8 cellular contexts compared by ENCODE assay signal in the genomic region with DNA sequence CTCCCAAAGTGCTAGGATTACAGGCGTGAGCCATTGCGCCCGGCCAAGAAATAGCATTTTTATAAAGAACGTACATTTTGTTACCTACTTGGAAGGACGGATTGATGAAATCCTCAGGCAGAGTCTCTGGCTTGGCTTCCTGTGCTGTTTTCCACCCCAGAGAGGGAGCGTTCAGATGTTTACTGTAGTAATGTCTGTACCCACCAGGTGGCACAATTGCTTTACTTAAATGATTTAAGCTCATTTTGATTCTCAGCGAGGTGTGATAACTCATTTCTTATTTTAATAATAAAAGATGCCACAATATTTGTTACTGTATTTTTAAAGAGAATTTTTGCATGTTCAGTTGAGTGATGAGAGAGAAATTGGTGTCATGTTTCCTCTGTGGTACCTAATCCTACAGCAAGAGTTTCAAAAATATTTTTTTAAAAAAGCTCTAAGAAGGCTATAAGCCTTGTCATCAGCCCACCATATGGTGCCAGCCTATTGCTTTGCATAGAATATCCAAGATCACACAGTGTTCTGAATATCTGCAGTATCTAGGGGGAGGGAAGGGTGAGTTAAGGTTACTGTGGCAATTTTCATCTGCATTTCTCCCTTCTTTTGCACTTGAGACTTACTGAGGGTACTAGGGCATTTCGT.
A peak's percentile ranks its signal among the peaks of the same experiment; 100 is the strongest.
DNase-seq lines count a peak whose midpoint lies in the region; ATAC-seq, FAIRE-seq and TF ChIP-seq lines count a peak whose summit lies in the region.

No MANE protein-coding gene starts in this region.

- H3K79me2 ChIP-seq in neural cell (replicated peaks; ENCODE audit: insufficient read depth, low read length): no peaks in the 10 kb centered on the region

- no peak overlapping the region for H3K4me2 ChIP-seq in neural cell (ENCODE audit: low read length)

- no peaks in the 10 kb centered on the region for H4K20me1 ChIP-seq in neural cell (ENCODE audit: insufficient read depth)

- intact Hi-C loops in testis (cut with DNase I; ENCODE audit: low total_unique reads): loop anchor here (10.0 kb wide), 1 partner anchor 220 kb away; no protein-coding TSS in a partner anchor

- H3K27ac ChIP-seq in neural cell (ENCODE audit: low read length): no peak overlapping the region
- H3K27ac ChIP-seq in testis: peak overlapping the region in 1 of 2 donors; percentile 28

- TF ChIP-seq POLR2A in testis (IDR thresholded peaks at IDR 0.05): no peak

- no peaks in the 10 kb centered on the region for H3K9me3 ChIP-seq in NT2/D1 (ENCODE audit: insufficient read depth, low read length)
- no peaks in the 10 kb centered on the region for H3K9me3 ChIP-seq in neural cell (ENCODE audit: low read length)
- H3K9me3 ChIP-seq in testis: no peaks in the 10 kb centered on the region

- peak; percentile 85 for TF ChIP-seq RAD21 in neural cell (conservative IDR thresholded peaks at IDR 0.05)

- no peaks in the 10 kb centered on the region for H3F3A ChIP-seq in neural cell (ENCODE audit: insufficient read depth, low read length, poor library complexity, severe bottlenecking)

- no peaks in the 10 kb centered on the region for H3K9me2 ChIP-seq in neural cell (ENCODE audit: insufficient read depth, low read length)

- peak; percentile 67 for TF ChIP-seq CTCF in fibroblast of mammary gland (conservative IDR thresholded peaks at IDR 0.05; ENCODE audit: control insufficient read depth, insufficient read depth, low read depth, low read length)
- TF ChIP-seq CTCF in neural cell (IDR thresholded peaks at IDR 0.05; ENCODE audit: poor library complexity, severe bottlenecking): peak; percentile 84
- peak; percentile 50 to 70 (median 64) for TF ChIP-seq CTCF in testis (IDR thresholded peaks at IDR 0.05)

- H2AFZ ChIP-seq in neural cell (ENCODE audit: low read depth, low read length): no peak overlapping the region

- no peak for TF ChIP-seq EP300 in neural cell (conservative IDR thresholded peaks at IDR 0.05; ENCODE audit: poor library complexity, severe bottlenecking)

- no peak overlapping the region for H3K9ac ChIP-seq in NT2/D1 (ENCODE audit: insufficient read length, low read depth)
- no peak overlapping the region for H3K9ac ChIP-seq in neural cell (ENCODE audit: low read length)

- WGBS in testis, 2 donors: 24 to 28% methylated on average over 8 of the region's 8 CpGs

- ATAC-seq in GM19463 (IDR thresholded peaks at IDR 0.05; ENCODE audit: unreplicated experiment): no peak

- DNase-seq in D341Med (ENCODE audit: low spot score) (peak; percentile 70), HTR-8/SVneo (ENCODE audit: insufficient read length, low spot score) (peak; percentile 79), NT2/D1 (ENCODE audit: low read depth, low spot score) (peak; percentile 55), activated T-cell treated with anti-CD3 and anti-CD28 coated beads for 24 hours (ENCODE audit: low read depth) (peak; percentile 55), fibroblast of mammary gland (ENCODE audit: low read depth) (peak; percentile 79), testis (peak; percentile 88)

- H3K4me3 ChIP-seq in NT2/D1 (ENCODE audit: insufficient read length, low read depth): no peak overlapping the region
- H3K4me3 ChIP-seq in fibroblast of mammary gland (ENCODE audit: control insufficient read depth, low read depth, low read length): no peak overlapping the region
- no peak overlapping the region for H3K4me3 ChIP-seq in neural cell (ENCODE audit: low read length)
- no peak overlapping the region for H3K4me3 ChIP-seq in testis

- H3K36me3 ChIP-seq in NT2/D1 (ENCODE audit: insufficient read depth, insufficient read length, low read length) (peaks cover 2% of the 10 kb centered on the region), neural cell (ENCODE audit: insufficient read depth, low read length) (no peaks in the 10 kb centered on the region), testis (ENCODE audit: low read depth, missing control alignments) (no peaks in the 10 kb centered on the region)

- H3K27me3 ChIP-seq in NT2/D1 (ENCODE audit: insufficient read depth, insufficient read length): no peaks in the 10 kb centered on the region
- no peaks in the 10 kb centered on the region for H3K27me3 ChIP-seq in neural cell (ENCODE audit: insufficient read depth, low read depth, low read length)
- no peaks in the 10 kb centered on the region for H3K27me3 ChIP-seq in testis

- FAIRE-seq in HTR-8/SVneo (lab: Jason Lieb, UNC): no peak

- H3K4me1 ChIP-seq in NT2/D1 (ENCODE audit: insufficient read depth, insufficient read length) (peaks cover 3% of the 10 kb centered on the region), testis (peaks cover 19% of the 10 kb centered on the region)

TF ChIP-seq in neural cell, 6 proteins besides CTCF, POLR2A, EP300 and RAD21:
- TF ChIP-seq REST (IDR thresholded peaks at IDR 0.05; ENCODE audit: borderline replicate concordance): no peak
- peak; percentile 84 for TF ChIP-seq SMC3 (conservative IDR thresholded peaks at IDR 0.05; ENCODE audit: poor library complexity)
- no peak for TF ChIP-seq MXI1 (conservative IDR thresholded peaks at IDR 0.05; ENCODE audit: poor library complexity, severe bottlenecking)
